Comparison of ENCODE assay signal across 15 cellular contexts in genomic region chr12:131749618-131750315, GRCh38.
"Had no signal": no experiment of that assay in that cellular context is flagged by ENCODE, and none has a peak within 500 bp of the region (broad histone marks: within the 10 kb centered on the region; RNA-seq: fewer than 3 reads in every experiment).

No MANE protein-coding gene starts in this region.

- H3K4me3 ChIP-seq: adrenal gland, spleen, testis, upper lobe of left lung had no signal

- DNase-seq: activated CD4-positive, CD25-positive, alpha-beta regulatory T cell; activated effector memory CD4-positive, alpha-beta T cell treated with Interleukin-2 at 50 U/mL for 16 hours; activated T-cell treated with anti-CD3 and anti-CD28 coated beads, Interleukin-2, amount 50 U/mL, for 1 hour; central memory CD4-positive, alpha-beta T cell; cortex of kidney; effector CD8-positive, alpha-beta T cell; foreskin melanocyte; occipital lobe; spleen; stimulated activated naive CD8-positive, alpha-beta T cell treated with anti-CD3 and anti-CD28 coated beads, Interleukin-15, amount 100 ng/mL, for 72 hours; SW 1271; testis; upper lobe of left lung had no signal

- ATAC-seq: sciatic nerve; stimulated activated naive CD8-positive, alpha-beta T cell treated with anti-CD3 and anti-CD28 coated beads, Interleukin-15, amount 100 ng/mL, for 72 hours had no signal

- H3K27ac ChIP-seq: adrenal gland, spleen, testis, upper lobe of left lung had no signal

- H3K4me1 ChIP-seq: adrenal gland, spleen, testis, upper lobe of left lung had no signal

- H3K9me3 ChIP-seq: adrenal gland, testis, upper lobe of left lung had no signal

- H3K27me3 ChIP-seq: adrenal gland, spleen, testis, upper lobe of left lung had no signal
